Comparison of ENCODE assay signal across 8 cellular contexts in genomic region chr5:134070979-134071849, GRCh38. TPM values are rescaled to one million over a fixed set of nuclear protein-coding genes. Genes with fewer than 3 reads are reported as not detected.
DNase-seq lines count a peak whose midpoint lies in the region; ATAC-seq, FAIRE-seq and TF ChIP-seq lines count a peak whose summit lies in the region.

No MANE protein-coding gene starts in this region.

- peak overlapping the region; percentile 52 for H3K27ac Mint-ChIP-seq in T-helper 1 cell treated with Interleukin-12 subunit alpha and Interleukin-12 subunit beta and Interleukin-4 antibody, amounts not matched to agents 30 μg/mL and 1 μg/mL, for 36 hours

- peaks cover 3 to 8% of the 10 kb centered on the region in 2 donors for H3K4me1 ChIP-seq in esophagus (ENCODE audit: control insufficient read depth in 2 of 2, insufficient read depth in 2 of 2, low read length in 1 of 2)

- peaks cover 34% of the 10 kb centered on the region for H3K27me3 Mint-ChIP-seq in T-helper 1 cell treated with Interleukin-12 subunit alpha and Interleukin-12 subunit beta and Interleukin-4 antibody, amounts not matched to agents 30 μg/mL and 1 μg/mL, for 36 hours (ENCODE audit: low read depth)

- no peaks in the 10 kb centered on the region for H3K36me3 ChIP-seq in esophagus (ENCODE audit: control insufficient read depth in 2 of 2, insufficient read depth in 2 of 2, low read length in 1 of 2)

- no peak for TF ChIP-seq CTCF in omental fat pad (IDR thresholded peaks at IDR 0.05)

- FAIRE-seq in H54 (lab: Jason Lieb, UNC) = no peak

- peak overlapping the region; percentile 70 for H3K4me3 Mint-ChIP-seq in T-helper 1 cell treated with Interleukin-12 subunit alpha and Interleukin-12 subunit beta and Interleukin-4 antibody, amounts not matched to agents 30 μg/mL and 1 μg/mL, for 36 hours

- no peak overlapping the region for H3K27ac ChIP-seq in esophagus (ENCODE audit: low read depth in 2 of 2, low read length in 1 of 2)

- ATAC-seq in GM18868 (IDR thresholded peaks at IDR 0.05; ENCODE audit: unreplicated experiment) (peak; percentile 52), omental fat pad (ENCODE audit: low FRiP score) (peak; percentile 22)

- WGBS in esophagus, 2 donors = 12 to 13% methylated on average over 32 to 42 of the region's 42 CpGs

- H3K9me3 Mint-ChIP-seq in T-helper 1 cell treated with Interleukin-12 subunit alpha and Interleukin-12 subunit beta and Interleukin-4 antibody, amounts not matched to agents 30 μg/mL and 1 μg/mL, for 36 hours = no peaks in the 10 kb centered on the region

- no peaks in the 10 kb centered on the region for H3K27me3 ChIP-seq in esophagus (ENCODE audit: control insufficient read depth in 1 of 2, insufficient read depth in 2 of 2, low read length in 2 of 2)

- no peaks in the 10 kb centered on the region for H3K9me3 ChIP-seq in esophagus (ENCODE audit: control insufficient read depth in 2 of 2, insufficient read depth in 1 of 2, low read depth in 1 of 2, low read length in 1 of 2)

- H3K36me3 Mint-ChIP-seq in T-helper 1 cell treated with Interleukin-12 subunit alpha and Interleukin-12 subunit beta and Interleukin-4 antibody, amounts not matched to agents 30 μg/mL and 1 μg/mL, for 36 hours (ENCODE audit: low read depth) = peaks cover 2% of the 10 kb centered on the region

- DNase-seq in omental fat pad (ENCODE audit: low spot score) (no peak), medulla oblongata (ENCODE audit: extremely low spot score) (no peak), UCSD-AML1 (lab: John Stamatoyannopoulos, UW; ENCODE audit: unreplicated experiment) (no peak), H54 (ENCODE audit: insufficient read length, low spot score) (no peak), NCI-H1417 (lab: John Stamatoyannopoulos, UW) (no peak)

- H3K4me1 Mint-ChIP-seq in T-helper 1 cell treated with Interleukin-12 subunit alpha and Interleukin-12 subunit beta and Interleukin-4 antibody, amounts not matched to agents 30 μg/mL and 1 μg/mL, for 36 hours (ENCODE audit: low read depth) = peaks cover 32% of the 10 kb centered on the region

- no peak for TF ChIP-seq POLR2A in H54 (IDR thresholded peaks at IDR 0.05; ENCODE audit: low read depth, low read length)

- peak overlapping the region; percentile 22 to 31 for H3K4me3 ChIP-seq in esophagus (ENCODE audit: low read depth in 1 of 2, low read length in 2 of 2)

RNA-seq across cellular contexts. Expression of gene TCF7, which starts 43.3 kb away (rescaled TPM):
- polyA plus RNA-seq in esophagus = 1 to 10 TPM; 2.4 to 2.7 TPM
- total RNA-seq in omental fat pad = 1 to 10 TPM; 1.6 to 4.3 (median 2.7) TPM
